7 cellular contexts compared by ENCODE assay signal in genomic region chr3:158725348-158725966, GRCh38. TPM values are rescaled to one million over a fixed set of nuclear protein-coding genes. Genes with fewer than 3 reads are reported as not detected.
DNase-seq lines count a peak whose midpoint lies in the region; ATAC-seq and TF ChIP-seq lines count a peak whose summit lies in the region.

No MANE protein-coding gene starts in this region.

- no peaks in the 10 kb centered on the region for H3K9me3 ChIP-seq in HEK293 (ENCODE audit: control insufficient read depth, insufficient read depth, low read depth, low read length)
- H3K9me3 ChIP-seq in smooth muscle cell (replicated peaks; ENCODE audit: low read depth) = no peaks in the 10 kb centered on the region

- no peak for ATAC-seq in GM21381 (IDR thresholded peaks at IDR 0.05; ENCODE audit: unreplicated experiment)
- ATAC-seq in GM19395 (IDR thresholded peaks at IDR 0.05; ENCODE audit: unreplicated experiment) = no peak

- no peaks in the 10 kb centered on the region for H4K20me1 ChIP-seq in smooth muscle cell (ENCODE audit: low read depth)

- H3K4me3 ChIP-seq in HEK293 (ENCODE audit: low read depth, low read length) = no peak overlapping the region
- no peak overlapping the region for H3K4me3 ChIP-seq in smooth muscle cell

- H2AFZ ChIP-seq in smooth muscle cell (ENCODE audit: low read depth) = no peak overlapping the region

- H3K27me3 ChIP-seq in smooth muscle cell (ENCODE audit: low read depth) = no peaks in the 10 kb centered on the region

- POLR2A ChIA-PET in HEK293 (lab: Yijun Ruan, JAX) = no interaction called here

- peaks cover 4% of the 10 kb centered on the region for H3K4me1 ChIP-seq in HEK293 (ENCODE audit: control insufficient read depth, insufficient read depth, low read length)
- peaks cover 7% of the 10 kb centered on the region for H3K4me1 ChIP-seq in smooth muscle cell (ENCODE audit: low read depth)

- no peak for TF ChIP-seq CTCF in HEK293 (tag by site-specific recombination; IDR thresholded peaks at IDR 0.05)
- no peak for TF ChIP-seq CTCF in VCaP (conservative IDR thresholded peaks at IDR 0.05)
- no peak for TF ChIP-seq CTCF in smooth muscle cell (IDR thresholded peaks at IDR 0.05; ENCODE audit: borderline replicate concordance, insufficient read depth, poor library complexity, severe bottlenecking)

- no peaks in the 10 kb centered on the region for H3K79me2 ChIP-seq in smooth muscle cell (ENCODE audit: low read depth)

- H3K36me3 ChIP-seq in HEK293 (ENCODE audit: control insufficient read depth in 2 of 2, insufficient read depth in 1 of 2, low read length in 2 of 2) (no peaks in the 10 kb centered on the region), smooth muscle cell (ENCODE audit: low read depth) (no peaks in the 10 kb centered on the region)

- H3K9ac ChIP-seq in smooth muscle cell (ENCODE audit: low read depth) = peak overlapping the region; percentile 82

- CTCF ChIA-PET in HEK293 (lab: Yijun Ruan, JAX) = interaction anchor here (1.5 to 4.2 kb wide), 3 partner anchors 64 to 66 kb away, joined by 7 to 23 read pairs (median 18); no protein-coding TSS in a partner anchor

- H3K4me2 ChIP-seq in smooth muscle cell = peak overlapping the region; percentile 72

- WGBS in smooth muscle cell (ENCODE audit: low lambda C conversion rate) = 16% methylated on average over 9 of the region's 9 CpGs

- no peak overlapping the region for H3K27ac ChIP-seq in HEK293 (ENCODE audit: extremely low read depth, low read depth, low read length)
- peak overlapping the region; percentile 100 for H3K27ac ChIP-seq in VCaP
- H3K27ac ChIP-seq in smooth muscle cell (ENCODE audit: low read depth) = peak overlapping the region; percentile 96

- H3F3A ChIP-seq in smooth muscle cell (ENCODE audit: low read depth) = peaks cover 8% of the 10 kb centered on the region

- DNase-seq in glomerular visceral epithelial cell (ENCODE audit: extremely low spot score) = peak; percentile 94
- peak; percentile 45 for DNase-seq in smooth muscle cell (lab: John Stamatoyannopoulos, UW; ENCODE audit: unreplicated experiment)
- no peak for DNase-seq in NCI-H2107 (lab: John Stamatoyannopoulos, UW)

TF ChIP-seq in HEK293, 187 proteins besides CTCF, POLR2A, EP300 and RAD21:
- TF ChIP-seq, protein P1, sequence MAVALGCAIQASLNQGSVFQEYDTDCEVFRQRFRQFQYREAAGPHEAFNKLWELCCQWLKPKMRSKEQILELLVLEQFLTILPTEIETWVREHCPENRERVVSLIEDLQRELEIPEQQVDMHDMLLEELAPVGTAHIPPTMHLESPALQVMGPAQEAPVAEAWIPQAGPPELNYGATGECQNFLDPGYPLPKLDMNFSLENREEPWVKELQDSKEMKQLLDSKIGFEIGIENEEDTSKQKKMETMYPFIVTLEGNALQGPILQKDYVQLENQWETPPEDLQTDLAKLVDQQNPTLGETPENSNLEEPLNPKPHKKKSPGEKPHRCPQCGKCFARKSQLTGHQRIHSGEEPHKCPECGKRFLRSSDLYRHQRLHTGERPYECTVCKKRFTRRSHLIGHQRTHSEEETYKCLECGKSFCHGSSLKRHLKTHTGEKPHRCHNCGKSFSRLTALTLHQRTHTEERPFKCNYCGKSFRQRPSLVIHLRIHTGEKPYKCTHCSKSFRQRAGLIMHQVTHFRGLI (tag by site-specific recombination; IDR thresholded peaks at IDR 0.05) = no peak
- TF ChIP-seq ZFP3 (tag by site-specific recombination; IDR thresholded peaks at IDR 0.05; ENCODE audit: low read depth) (no peak), ZNF514 (tag by site-specific recombination; IDR thresholded peaks at IDR 0.05) (no peak), KLF9 (tag by site-specific recombination; IDR thresholded peaks at IDR 0.05; ENCODE audit: low read depth) (0 out of 2 replicates have a peak, but pooled peaks have one; percentile 19), ZNF121 (tag by site-specific recombination; IDR thresholded peaks at IDR 0.05) (no peak), ZNF560 (tag by site-specific recombination; IDR thresholded peaks at IDR 0.05; ENCODE audit: borderline replicate concordance) (no peak), MZF1 (tag by site-specific recombination; IDR thresholded peaks at IDR 0.05; ENCODE audit: borderline replicate concordance) (no peak), ZNF600 (tag by site-specific recombination; IDR thresholded peaks at IDR 0.05) (peak; percentile 49; the same call in 1 of the 2 replicates), ZSCAN23 (tag by site-specific recombination; IDR thresholded peaks at IDR 0.05) (no peak), ZSCAN30 (tag by site-specific recombination; IDR thresholded peaks at IDR 0.05) (peak; percentile 27; the same call in 1 of the 2 replicates), ZFHX2 (tag by site-specific recombination; conservative IDR thresholded peaks at IDR 0.05) (0 out of 2 replicates have a peak, but pooled peaks have one; percentile 14), ZNF311 (tag by site-specific recombination; IDR thresholded peaks at IDR 0.05; ENCODE audit: borderline replicate concordance) (no peak), ZBTB21 (tag by site-specific recombination; IDR thresholded peaks at IDR 0.05) (no peak), ZNF248 (tag by site-specific recombination; IDR thresholded peaks at IDR 0.05) (no peak), ZNF473 (tag by site-specific recombination; IDR thresholded peaks at IDR 0.05) (no peak), OSR2 (tag by site-specific recombination; IDR thresholded peaks at IDR 0.05) (no peak), ZNF707 (tag by site-specific recombination; IDR thresholded peaks at IDR 0.05) (no peak), ZNF37A (tag by site-specific recombination; IDR thresholded peaks at IDR 0.05) (no peak), ZNF660 (tag by site-specific recombination; IDR thresholded peaks at IDR 0.05) (no peak), ZNF830 (tag by site-specific recombination; IDR thresholded peaks at IDR 0.05; ENCODE audit: low read depth) (no peak)

RNA-seq across cellular contexts. Expression of gene RARRES1, which starts 6.8 kb away (rescaled TPM):
- 9.8 and 15.3 TPM in 2 replicates for total RNA-seq in smooth muscle cell
- polyA plus RNA-seq in smooth muscle cell = 6.6 and 10.2 TPM in 2 replicates

RNA-seq across cellular contexts. Expression of gene LXN, which starts 53.0 kb away (rescaled TPM):
- total RNA-seq in smooth muscle cell = 28.4 and 34.2 TPM in 2 replicates
- polyA plus RNA-seq in smooth muscle cell = 23.2 and 30.4 TPM in 2 replicates
